ENCODE assay signal across 8 cellular contexts in the genomic region with DNA sequence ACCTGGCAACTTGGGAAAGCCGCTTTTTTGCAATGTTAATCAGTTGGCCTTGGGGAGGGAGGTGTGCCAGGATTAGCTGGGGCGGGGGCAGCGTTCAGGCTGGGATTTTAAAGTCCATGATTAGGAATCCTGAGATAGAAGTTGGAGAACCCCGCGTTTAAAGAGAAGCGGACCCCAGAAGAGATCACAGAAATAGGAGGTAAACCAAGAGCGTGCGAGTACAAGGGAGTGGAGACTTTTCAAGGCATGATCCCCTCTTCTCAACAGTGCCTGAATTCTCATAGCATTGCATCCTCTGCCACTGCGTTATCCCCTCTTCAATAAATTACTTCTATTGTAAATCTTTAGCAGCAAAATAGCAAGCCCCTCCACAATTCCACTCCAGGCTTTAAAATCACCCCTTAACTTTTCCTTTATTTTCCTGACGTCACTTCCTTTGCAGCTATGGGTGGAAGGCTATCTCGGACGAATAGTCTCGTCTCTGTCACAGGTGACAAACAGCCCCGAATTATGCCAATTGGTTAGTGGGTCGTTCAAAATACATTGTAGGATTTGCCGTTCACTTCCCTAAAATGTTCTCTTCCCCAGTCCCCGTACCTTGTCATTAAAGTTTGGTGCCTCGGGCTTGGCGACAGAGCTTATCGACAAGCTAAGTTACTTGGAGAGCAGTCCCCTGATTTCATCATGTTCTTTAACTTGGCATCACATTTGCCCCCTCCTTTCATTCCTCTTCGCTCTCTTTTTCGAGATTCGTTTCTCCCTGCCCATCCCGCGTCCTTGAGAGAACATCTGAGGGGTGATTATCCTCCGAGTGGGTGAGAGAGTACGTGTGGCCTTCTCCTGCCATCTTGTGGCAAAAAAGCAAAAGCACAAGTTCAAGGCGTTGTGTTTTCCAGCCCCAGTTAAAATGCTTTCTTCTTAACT. TPM values are rescaled to one million over a fixed set of nuclear protein-coding genes. Genes with fewer than 3 reads are reported as not detected.
DNase-seq lines count a peak whose midpoint lies in the region; ATAC-seq and TF ChIP-seq lines count a peak whose summit lies in the region.

No MANE protein-coding gene starts in this region.

- H4K20me1 ChIP-seq in KMS-11 (ENCODE audit: insufficient read depth) (peaks cover 3% of the 10 kb centered on the region; the same call in 1 of the 2 replicates), PC-3 (ENCODE audit: low read length) (no peaks in the 10 kb centered on the region)

- H2AFZ ChIP-seq in KMS-11 (ENCODE audit: low read depth), result no peak overlapping the region
- H2AFZ ChIP-seq in PC-3 (ENCODE audit: low read length), result peak overlapping the region; percentile 78

- H3K4me2 ChIP-seq in KMS-11, result peak overlapping the region; percentile 69
- H3K4me2 ChIP-seq in PC-3 (ENCODE audit: low read length), result peak overlapping the region; percentile 92

- CTCF ChIA-PET in PC-3 (lab: Charles Lee), result interaction anchor here (0.5 to 1.1 kb wide), 4 partner anchors 57 to 123 kb away, joined by 3 to 5 read pairs (median 4); a partner anchor contains a TSS

- peak overlapping the region; percentile 98 for H3K27ac ChIP-seq in KMS-11
- H3K27ac ChIP-seq in PC-3 (ENCODE audit: low read length), result peak overlapping the region; percentile 85

- H3F3A ChIP-seq in PC-3 (ENCODE audit: low read length, unreplicated experiment), result peaks cover 4% of the 10 kb centered on the region

- H3K9ac ChIP-seq in KMS-11, result peak overlapping the region; percentile 99
- H3K9ac ChIP-seq in PC-3 (ENCODE audit: low read length), result peak overlapping the region; percentile 97

- POLR2A ChIA-PET in PC-3 (lab: Charles Lee; ENCODE audit: unreplicated experiment), result interaction anchor here (0.5 to 4.2 kb wide), 8 partner anchors 58 to 1875 kb away, joined by 3 to 101 read pairs (median 5); a partner anchor contains a TSS

- peak; percentile 29 for ATAC-seq in PC-3
- peak; percentile 31 to 53 (median 43) for ATAC-seq in natural killer cell
- no peak for ATAC-seq in HG02623 (IDR thresholded peaks at IDR 0.05; ENCODE audit: unreplicated experiment)

- H3K79me2 ChIP-seq in KMS-11 (ENCODE audit: insufficient read depth, low read depth) (peaks cover 73% of the 10 kb centered on the region), PC-3 (ENCODE audit: low read length) (peaks cover 41% of the 10 kb centered on the region)

- TF ChIP-seq CTCF in KMS-11 (conservative IDR thresholded peaks at IDR 0.05; ENCODE audit: low read depth, low read length) (peak; percentile 83), PC-3 (conservative IDR thresholded peaks at IDR 0.05; ENCODE audit: low read depth, low read length) (peak; percentile 93), natural killer cell (IDR thresholded peaks at IDR 0.05) (peak; percentile 77), type B pancreatic cell (conservative IDR thresholded peaks at IDR 0.05) (peak; percentile 83)

- H3K27ac Mint-ChIP-seq in activated T-helper 2 cell treated with anti-CD3 and anti-CD28 coated beads, Interferon-gamma antibody, Interleukin-2, Interleukin-4, amounts not matched to agents 10 μg/mL and 5 μg/mL and 100 μg/mL, durations not matched to agents 14 hours and 24 hours and 36 hours, result no peak overlapping the region
- H3K27ac Mint-ChIP-seq in natural killer cell, result no peak overlapping the region
- no peak overlapping the region for H3K27ac Mint-ChIP-seq in type B pancreatic cell

- H3K4me3 ChIP-seq in KMS-11 (IDR thresholded peaks at IDR 0.05; ENCODE audit: insufficient read depth, low read depth, low read length), result no peak overlapping the region
- peak overlapping the region; percentile 83 for H3K4me3 ChIP-seq in PC-3 (ENCODE audit: low read length)

- intact Hi-C loops in PC-3 (cut with micrococcal nuclease) (loop anchor here (1.0 to 5.0 kb wide), 4 partner anchors 76 to 1848 kb away; a partner anchor contains a TSS), natural killer cell (cut with micrococcal nuclease) (loop anchor here (1.0 to 10.0 kb wide), 16 partner anchors 76 to 1870 kb away; a partner anchor contains a TSS)
- intact Hi-C loops in activated T-helper 2 cell treated with anti-CD3 and anti-CD28 coated beads, Interferon-gamma antibody, Interleukin-2, Interleukin-4, amounts not matched to agents 10 μg/mL and 5 μg/mL and 100 μg/mL, durations not matched to agents 14 hours and 24 hours and 36 hours (cut with micrococcal nuclease), result loop anchor here (1.0 to 10.0 kb wide), 9 partner anchors 80 to 1620 kb away; a partner anchor contains a TSS

- H3K9me2 ChIP-seq in PC-3 (replicated peaks; ENCODE audit: low read length), result no peaks in the 10 kb centered on the region

- no peaks in the 10 kb centered on the region for H3K9me3 Mint-ChIP-seq in activated T-helper 2 cell treated with anti-CD3 and anti-CD28 coated beads, Interferon-gamma antibody, Interleukin-2, Interleukin-4, amounts not matched to agents 10 μg/mL and 5 μg/mL and 100 μg/mL, durations not matched to agents 14 hours and 24 hours and 36 hours
- H3K9me3 Mint-ChIP-seq in natural killer cell (no peaks in the 10 kb centered on the region), type B pancreatic cell (no peaks in the 10 kb centered on the region)

- peaks cover 5% of the 10 kb centered on the region for H3K36me3 Mint-ChIP-seq in activated T-helper 2 cell treated with anti-CD3 and anti-CD28 coated beads, Interferon-gamma antibody, Interleukin-2, Interleukin-4, amounts not matched to agents 10 μg/mL and 5 μg/mL and 100 μg/mL, durations not matched to agents 14 hours and 24 hours and 36 hours (ENCODE audit: low read depth)
- no peaks in the 10 kb centered on the region for H3K36me3 Mint-ChIP-seq in natural killer cell
- H3K36me3 Mint-ChIP-seq in type B pancreatic cell, result no peaks in the 10 kb centered on the region

- H3K9me3 ChIP-seq in PC-3 (ENCODE audit: low read length), result no peaks in the 10 kb centered on the region

- H3K4me1 Mint-ChIP-seq in activated T-helper 2 cell treated with anti-CD3 and anti-CD28 coated beads, Interferon-gamma antibody, Interleukin-2, Interleukin-4, amounts not matched to agents 10 μg/mL and 5 μg/mL and 100 μg/mL, durations not matched to agents 14 hours and 24 hours and 36 hours (ENCODE audit: low read depth), result peaks cover 26% of the 10 kb centered on the region
- H3K4me1 Mint-ChIP-seq in natural killer cell, result peaks cover 29% of the 10 kb centered on the region in 2 donors
- peaks cover 21% of the 10 kb centered on the region for H3K4me1 Mint-ChIP-seq in type B pancreatic cell (ENCODE audit: unreplicated experiment)

- DNase-seq in EH (ENCODE audit: low read depth), result peak; percentile 85
- peak; percentile 80 for DNase-seq in PC-3
- DNase-seq in activated T-helper 2 cell treated with anti-CD3 and anti-CD28 coated beads, Interferon-gamma antibody, Interleukin-2, Interleukin-4, amounts not matched to agents 10 μg/mL and 5 μg/mL and 100 μg/mL, durations not matched to agents 14 hours and 24 hours and 36 hours (ENCODE audit: low spot score), result peak; percentile 65
- peak; percentile 86 for DNase-seq in fibroblast of the conjunctiva (ENCODE audit: low read depth)
- peak; percentile 49 for DNase-seq in natural killer cell
- DNase-seq in type B pancreatic cell (ENCODE audit: extremely low spot score, unreplicated experiment), result no peak

- no TSS peak for BruUV-seq in PC-3 (replicated peaks; lab: Mats Ljungman, UMichigan)

- no peak overlapping the region for H3K4me3 Mint-ChIP-seq in activated T-helper 2 cell treated with anti-CD3 and anti-CD28 coated beads, Interferon-gamma antibody, Interleukin-2, Interleukin-4, amounts not matched to agents 10 μg/mL and 5 μg/mL and 100 μg/mL, durations not matched to agents 14 hours and 24 hours and 36 hours (ENCODE audit: low read depth)
- H3K4me3 Mint-ChIP-seq in natural killer cell (no peak overlapping the region), type B pancreatic cell (no peak overlapping the region)

- no peaks in the 10 kb centered on the region for H3K27me3 Mint-ChIP-seq in activated T-helper 2 cell treated with anti-CD3 and anti-CD28 coated beads, Interferon-gamma antibody, Interleukin-2, Interleukin-4, amounts not matched to agents 10 μg/mL and 5 μg/mL and 100 μg/mL, durations not matched to agents 14 hours and 24 hours and 36 hours (ENCODE audit: low read depth)
- H3K27me3 Mint-ChIP-seq in natural killer cell (ENCODE audit: low read depth in 2 of 2) (no peaks in the 10 kb centered on the region), type B pancreatic cell (no peaks in the 10 kb centered on the region)

- H3K36me3 ChIP-seq in KMS-11 (ENCODE audit: insufficient read depth), result no peaks in the 10 kb centered on the region
- H3K36me3 ChIP-seq in PC-3 (ENCODE audit: low read depth, low read length), result no peaks in the 10 kb centered on the region

- H3K27me3 ChIP-seq in KMS-11 (ENCODE audit: insufficient read depth, low read depth), result no peaks in the 10 kb centered on the region
- no peaks in the 10 kb centered on the region for H3K27me3 ChIP-seq in PC-3 (ENCODE audit: low read length)

- H3K4me1 ChIP-seq in KMS-11 (ENCODE audit: low read depth, poor library complexity, severe bottlenecking) (peaks cover 26% of the 10 kb centered on the region), PC-3 (ENCODE audit: insufficient read depth, low read length) (peaks cover 10% of the 10 kb centered on the region; the same call in 1 of the 2 replicates)

RNA-seq across cellular contexts. Expression of gene OR2B2, which starts 17.1 kb away (rescaled TPM):
- not detected in 2 replicates for total RNA-seq in PC-3 (2014; rRNA removed)
- total RNA-seq in activated T-helper 2 cell treated with anti-CD3 and anti-CD28 coated beads, Interferon-gamma antibody, Interleukin-2, Interleukin-4, amounts not matched to agents 10 μg/mL and 5 μg/mL and 100 μg/mL, durations not matched to agents 14 hours and 24 hours and 36 hours, result not detected in 2 replicates
- total RNA-seq in natural killer cell, result not detected
- total RNA-seq in type B pancreatic cell (ENCODE audit: low replicate concordance), result not detected in 2 replicates
